ENCODE assay signal across 16 cellular contexts in genomic region chr11:45743556-45744468, GRCh38.
A peak's percentile ranks its signal among the peaks of the same experiment; 100 is the strongest.
DNase-seq lines count a peak whose midpoint lies in the region; ATAC-seq and TF ChIP-seq lines count a peak whose summit lies in the region.
"Had no signal": no experiment of that assay in that cellular context is flagged by ENCODE, and none has a peak within 500 bp of the region (broad histone marks: within the 10 kb centered on the region; RNA-seq: fewer than 3 reads in every experiment).

No MANE protein-coding gene starts in this region.

- H3K27ac ChIP-seq in A673 (ENCODE audit: low read depth, low read length, poor library complexity, severe bottlenecking) (peak overlapping the region; percentile 72), thoracic aorta (peak overlapping the region; percentile 85 to 86), OCI-LY7 (ENCODE audit: low read depth, low read length, poor library complexity, severe bottlenecking) (no peak overlapping the region)

- H3K27me3 Mint-ChIP-seq in chondrocyte (ENCODE audit: low read depth) (peaks cover 30% of the 10 kb centered on the region), Calu3 (ENCODE audit: unreplicated experiment) (peaks cover 80% of the 10 kb centered on the region)
- peaks cover 3% of the 10 kb centered on the region for H3K27me3 Mint-ChIP-seq in activated naive CD4-positive, alpha-beta T cell treated with anti-CD3 and anti-CD28 coated beads for 36 hours (ENCODE audit: low read depth)
- H3K27me3 Mint-ChIP-seq: CD4-positive, CD25-positive, alpha-beta regulatory T cell had no signal

- peaks cover 47% of the 10 kb centered on the region for H3K4me1 Mint-ChIP-seq in chondrocyte (ENCODE audit: low read depth)
- no peaks in the 10 kb centered on the region for H3K4me1 Mint-ChIP-seq in activated naive CD4-positive, alpha-beta T cell treated with anti-CD3 and anti-CD28 coated beads for 36 hours (ENCODE audit: low read depth)
- no peaks in the 10 kb centered on the region for H3K4me1 Mint-ChIP-seq in Calu3 (ENCODE audit: low read depth, unreplicated experiment)
- H3K4me1 Mint-ChIP-seq: CD4-positive, CD25-positive, alpha-beta regulatory T cell; CD8-positive, alpha-beta memory T cell had no signal

- intact Hi-C loops in A673 (cut with micrococcal nuclease; ENCODE audit: unreplicated experiment) (loop anchor here (5.0 kb wide), 1 partner anchor 1557 kb away; no protein-coding TSS in a partner anchor), OCI-LY7 (cut with micrococcal nuclease; ENCODE audit: unreplicated experiment) (no loop called here), Calu3 (cut with micrococcal nuclease; ENCODE audit: unreplicated experiment) (no loop called here)
- intact Hi-C loops in activated naive CD4-positive, alpha-beta T cell treated with anti-CD3 and anti-CD28 coated beads for 36 hours (cut with micrococcal nuclease): no loop called here

- no peak for TF ChIP-seq CTCF in A673 (conservative IDR thresholded peaks at IDR 0.05; ENCODE audit: low read depth, low read length)
- no peak for TF ChIP-seq CTCF in chondrocyte (IDR thresholded peaks at IDR 0.05)
- TF ChIP-seq CTCF in thoracic aorta (IDR thresholded peaks at IDR 0.05): no peak
- no peak for TF ChIP-seq CTCF in OCI-LY7 (conservative IDR thresholded peaks at IDR 0.05; ENCODE audit: low read length)
- no peak for TF ChIP-seq CTCF in Calu3 (IDR thresholded peaks at IDR 0.05; ENCODE audit: unreplicated experiment)

- H3K9me2 ChIP-seq in OCI-LY7 (ENCODE audit: insufficient read depth, low read length): no peaks in the 10 kb centered on the region

- H3K4me3 ChIP-seq in A673 (ENCODE audit: low read depth, low read length, poor library complexity, severe bottlenecking) (no peak overlapping the region), H7 (ENCODE audit: insufficient read depth, low read depth, low read length) (no peak overlapping the region), thoracic aorta (no peak overlapping the region), OCI-LY7 (ENCODE audit: low read depth, low read length, poor library complexity, severe bottlenecking) (no peak overlapping the region)
- H3K4me3 ChIP-seq: HAP-1 had no signal

- H3K4me3 Mint-ChIP-seq in chondrocyte (ENCODE audit: unreplicated experiment): no peak overlapping the region
- H3K4me3 Mint-ChIP-seq in activated naive CD4-positive, alpha-beta T cell treated with anti-CD3 and anti-CD28 coated beads for 36 hours: no peak overlapping the region
- H3K4me3 Mint-ChIP-seq in Calu3 (ENCODE audit: low read depth, unreplicated experiment): no peak overlapping the region
- H3K4me3 Mint-ChIP-seq: CD4-positive, CD25-positive, alpha-beta regulatory T cell; CD8-positive, alpha-beta memory T cell had no signal

- H3K79me2 ChIP-seq in OCI-LY7 (ENCODE audit: insufficient read depth, low read depth, low read length): no peaks in the 10 kb centered on the region

- peak; percentile 79 for DNase-seq in A673 (ENCODE audit: low spot score)
- peak; percentile 49 for DNase-seq in H7
- DNase-seq in chondrocyte (ENCODE audit: low spot score): no peak
- no peak for DNase-seq in thoracic aorta (ENCODE audit: low spot score)
- no peak for DNase-seq in OCI-LY7 (ENCODE audit: low spot score)
- no peak for DNase-seq in activated naive CD4-positive, alpha-beta T cell treated with anti-CD3 and anti-CD28 coated beads for 36 hours
- no peak for DNase-seq in Calu3
- DNase-seq: ACHN; BE2C; C1 segment of cervical spinal cord; CD4-positive, CD25-positive, alpha-beta regulatory T cell; CD8-positive, alpha-beta memory T cell; COR-L47; GDM1; GOT3 had no signal

- BruUV-seq in A673 (replicated peaks; lab: Mats Ljungman, UMichigan): no TSS peak
- no TSS peak for BruUV-seq in OCI-LY7 (replicated peaks; lab: Mats Ljungman, UMichigan)
- no TSS peak for BruUV-seq in Calu3 (replicated peaks; lab: Mats Ljungman, UMichigan)

- POLR2A ChIA-PET in A673 (lab: Charles Lee; ENCODE audit: low non-redundant PET): no interaction called here
- POLR2A ChIA-PET in OCI-LY7 (lab: Charles Lee): no interaction called here

- H3K9me3 ChIP-seq in A673 (ENCODE audit: low read depth, low read length, poor library complexity, severe bottlenecking) (no peaks in the 10 kb centered on the region), thoracic aorta (no peaks in the 10 kb centered on the region), OCI-LY7 (ENCODE audit: low read length) (no peaks in the 10 kb centered on the region)
- H3K9me3 ChIP-seq: BE2C, HAP-1 had no signal

- H3K36me3 Mint-ChIP-seq in chondrocyte (ENCODE audit: low read depth): peaks cover 2% of the 10 kb centered on the region
- H3K36me3 Mint-ChIP-seq in activated naive CD4-positive, alpha-beta T cell treated with anti-CD3 and anti-CD28 coated beads for 36 hours (ENCODE audit: low read depth): no peaks in the 10 kb centered on the region
- no peaks in the 10 kb centered on the region for H3K36me3 Mint-ChIP-seq in Calu3 (ENCODE audit: insufficient read depth, unreplicated experiment)
- H3K36me3 Mint-ChIP-seq: CD4-positive, CD25-positive, alpha-beta regulatory T cell; CD8-positive, alpha-beta memory T cell had no signal

- no peak overlapping the region for H3K4me2 ChIP-seq in OCI-LY7 (ENCODE audit: low read length)

- no peaks in the 10 kb centered on the region for H3K9me3 Mint-ChIP-seq in chondrocyte (ENCODE audit: low read depth)
- H3K9me3 Mint-ChIP-seq in activated naive CD4-positive, alpha-beta T cell treated with anti-CD3 and anti-CD28 coated beads for 36 hours: no peaks in the 10 kb centered on the region
- H3K9me3 Mint-ChIP-seq in Calu3 (ENCODE audit: low read depth, unreplicated experiment): no peaks in the 10 kb centered on the region
- H3K9me3 Mint-ChIP-seq: CD8-positive, alpha-beta memory T cell had no signal

- no peaks in the 10 kb centered on the region for H4K20me1 ChIP-seq in OCI-LY7 (ENCODE audit: insufficient read depth, low read length)

- H3K36me3 ChIP-seq in A673 (ENCODE audit: insufficient read depth, low read length, poor library complexity, severe bottlenecking): no peaks in the 10 kb centered on the region
- H3K36me3 ChIP-seq in H7 (replicated peaks; ENCODE audit: control insufficient read depth, insufficient read depth, low read length): no peaks in the 10 kb centered on the region
- H3K36me3 ChIP-seq in thoracic aorta: no peaks in the 10 kb centered on the region
- H3K36me3 ChIP-seq in OCI-LY7 (ENCODE audit: insufficient read depth, low read length): no peaks in the 10 kb centered on the region
- H3K36me3 ChIP-seq: BE2C, HAP-1 had no signal

- CTCF ChIA-PET in A673 (lab: Charles Lee) (interaction anchor here (1.1 kb wide), 1 partner anchor 28 kb away, joined by 3 read pairs; no protein-coding TSS in a partner anchor), OCI-LY7 (lab: Charles Lee; ENCODE audit: unreplicated experiment) (no interaction called here), Calu3 (lab: Charles Lee) (interaction anchor here (0.7 kb wide), 2 partner anchors 260 to 337 kb away, joined by 4 read pairs; no protein-coding TSS in a partner anchor)
- CTCF ChIA-PET in activated naive CD4-positive, alpha-beta T cell treated with anti-CD3 and anti-CD28 coated beads for 36 hours (lab: Charles Lee): no interaction called here

- no peaks in the 10 kb centered on the region for H3K27me3 ChIP-seq in A673 (replicated peaks; ENCODE audit: insufficient read depth, low read depth, low read length, poor library complexity)
- no peaks in the 10 kb centered on the region; the same call in 1 of the 2 replicates for H3K27me3 ChIP-seq in H7 (ENCODE audit: control insufficient read depth, insufficient read depth, low read length)
- H3K27me3 ChIP-seq in thoracic aorta (replicated peaks; ENCODE audit: insufficient read depth): no peaks in the 10 kb centered on the region
- H3K27me3 ChIP-seq: BE2C had no signal

- no peak overlapping the region for H2AFZ ChIP-seq in OCI-LY7 (ENCODE audit: low read length)

- H3K27ac Mint-ChIP-seq in chondrocyte (ENCODE audit: unreplicated experiment) (peak overlapping the region; percentile 94), Calu3 (ENCODE audit: unreplicated experiment) (no peak overlapping the region)
- H3K27ac Mint-ChIP-seq in activated naive CD4-positive, alpha-beta T cell treated with anti-CD3 and anti-CD28 coated beads for 36 hours: no peak overlapping the region
- H3K27ac Mint-ChIP-seq: CD4-positive, CD25-positive, alpha-beta regulatory T cell had no signal

- H3K4me1 ChIP-seq in A673 (ENCODE audit: insufficient read depth, low read length, poor library complexity, severe bottlenecking) (peaks cover 23% of the 10 kb centered on the region), thoracic aorta (ENCODE audit: control insufficient read depth in 1 of 2, low read depth in 2 of 2) (peaks cover 14 to 38% of the 10 kb centered on the region in 2 donors), OCI-LY7 (ENCODE audit: insufficient read depth, low read length, poor library complexity, severe bottlenecking) (no peaks in the 10 kb centered on the region)
- H3K4me1 ChIP-seq: BE2C, HAP-1 had no signal

- no peak for ATAC-seq in thoracic aorta (ENCODE audit: insufficient number of reproducible peaks, low FRiP score, low read depth)

Comparison
In these comparisons a context has a peak if more than half of its experiments do, and no peak if none do; other contexts are left out.
1. DNase-seq: peak in A673 (single experiment) and H7 (single experiment); none in chondrocyte (single experiment), thoracic aorta (single experiment), OCI-LY7 (single experiment), activated naive CD4-positive, alpha-beta T cell treated with anti-CD3 and anti-CD28 coated beads for 36 hours (single experiment) and Calu3 (single experiment).
2. CTCF ChIA-PET loops: an anchor here in A673 (1.1 kb wide) and Calu3 (0.7 kb wide); none called in OCI-LY7 and activated naive CD4-positive, alpha-beta T cell treated with anti-CD3 and anti-CD28 coated beads for 36 hours.